ENCODE assay signal across 17 cellular contexts in genomic region chr6:124099520-124099919, GRCh38.
DNase-seq lines count a peak whose midpoint lies in the region; ATAC-seq, FAIRE-seq and TF ChIP-seq lines count a peak whose summit lies in the region.
"Had no signal": no experiment of that assay in that cellular context is flagged by ENCODE, and none has a peak within 500 bp of the region (broad histone marks: within the 10 kb centered on the region; RNA-seq: fewer than 3 reads in every experiment).

No MANE protein-coding gene starts in this region.

- H3K4ac ChIP-seq in H1 (replicated peaks; ENCODE audit: insufficient read length, low read depth, low read length) (no peak overlapping the region), mesendoderm (ENCODE audit: low read depth, low read length) (no peak overlapping the region)

- H4K5ac ChIP-seq in H1 (ENCODE audit: insufficient read length, low read depth, low read length) = no peak overlapping the region
- no peak overlapping the region for H4K5ac ChIP-seq in mesendoderm (ENCODE audit: low read length)

- H3K4me1 ChIP-seq in NT2/D1 (ENCODE audit: insufficient read depth, insufficient read length) = no peaks in the 10 kb centered on the region
- H3K4me1 ChIP-seq in H1 (replicated peaks in 1 of 4; ENCODE audit: control insufficient read depth in 3 of 4, insufficient read depth in 4 of 4, low read length in 3 of 4) = no peaks in the 10 kb centered on the region
- no peaks in the 10 kb centered on the region for H3K4me1 ChIP-seq in mesendoderm (ENCODE audit: control insufficient read depth, low read depth, low read length)

- TF ChIP-seq CTCF in H1 (IDR thresholded peaks at IDR 0.05; ENCODE audit: control extremely low read depth in 1 of 3, insufficient read depth in 1 of 3, low read depth in 1 of 3, low read length in 3 of 3) (no peak), chondrocyte (IDR thresholded peaks at IDR 0.05) (no peak)

- H3K18ac ChIP-seq in H1 (ENCODE audit: extremely low read depth, low read length) (no peak overlapping the region), mesendoderm (ENCODE audit: low read length) (no peak overlapping the region)

- H3K23ac ChIP-seq in H1 (ENCODE audit: insufficient read length) = no peak overlapping the region
- H3K23ac ChIP-seq in mesendoderm (ENCODE audit: low read length) = no peak overlapping the region

- CTCF ChIA-PET in H1 (lab: Charles Lee; ENCODE audit: partially characterized antibody) = interaction anchor here (0.6 kb wide), 1 partner anchor 96 kb away, joined by 3 read pairs; no protein-coding TSS in a partner anchor

- no peak overlapping the region for H2BK20ac ChIP-seq in H1 (ENCODE audit: low read length)

- H3K36me3 ChIP-seq in NT2/D1 (ENCODE audit: insufficient read depth, insufficient read length, low read length) (no peaks in the 10 kb centered on the region), H1 (ENCODE audit: control insufficient read depth in 2 of 4, insufficient read depth in 4 of 4, low read length in 3 of 4) (no peaks in the 10 kb centered on the region), mesendoderm (ENCODE audit: control insufficient read depth, insufficient read depth, low read length) (no peaks in the 10 kb centered on the region)

- H2BK120ac ChIP-seq in H1 (replicated peaks; ENCODE audit: low read depth, low read length) (no peak overlapping the region), mesendoderm (ENCODE audit: low read depth, low read length) (no peak overlapping the region)

- H2BK5ac ChIP-seq in H1 (ENCODE audit: low read depth, low read length) (no peak overlapping the region), mesendoderm (ENCODE audit: low read length) (no peak overlapping the region)

- no peaks in the 10 kb centered on the region for H3K27me3 ChIP-seq in NT2/D1 (ENCODE audit: insufficient read depth, insufficient read length)
- H3K27me3 ChIP-seq in H1 (replicated peaks in 1 of 4; ENCODE audit: control insufficient read depth in 3 of 4, extremely low read depth in 1 of 4, insufficient read depth in 3 of 4, low read length in 3 of 4) = no peaks in the 10 kb centered on the region
- no peaks in the 10 kb centered on the region for H3K27me3 ChIP-seq in mesendoderm (ENCODE audit: insufficient read depth, low read length, poor library complexity)

- H3K79me1 ChIP-seq in H1 (ENCODE audit: low read depth, low read length) = no peaks in the 10 kb centered on the region
- no peaks in the 10 kb centered on the region for H3K79me1 ChIP-seq in mesendoderm (ENCODE audit: low read length)

- no peak overlapping the region for H2AK5ac ChIP-seq in H1 (ENCODE audit: low read depth, low read length)
- no peak overlapping the region for H2AK5ac ChIP-seq in mesendoderm (ENCODE audit: low read length)

- H3K9me3 Mint-ChIP-seq in chondrocyte (ENCODE audit: low read depth) = no peaks in the 10 kb centered on the region

- no peak overlapping the region for H3K4me2 ChIP-seq in H1 (ENCODE audit: insufficient read depth in 1 of 2, low read depth in 2 of 2, low read length in 2 of 2)
- H3K4me2 ChIP-seq in mesendoderm (ENCODE audit: low read length) = no peak overlapping the region

- peaks cover 3% of the 10 kb centered on the region for H3K27me3 Mint-ChIP-seq in chondrocyte (ENCODE audit: low read depth)
- H3K27me3 Mint-ChIP-seq: B cell; CD4-positive, alpha-beta T cell; IgD-negative memory B cell had no signal

- no peak overlapping the region for H3K4me3 ChIP-seq in NT2/D1 (ENCODE audit: insufficient read length, low read depth)
- no peak overlapping the region for H3K4me3 ChIP-seq in H1 (ENCODE audit: extremely low read depth in 1 of 4, insufficient read depth in 2 of 4, low read depth in 3 of 4, low read length in 4 of 4)
- H3K4me3 ChIP-seq in mesendoderm (ENCODE audit: low read length) = no peak overlapping the region

- H3K14ac ChIP-seq in H1 (ENCODE audit: insufficient read length) = no peak overlapping the region

- no peak overlapping the region for H3K27ac ChIP-seq in H1 (ENCODE audit: low read depth, low read length)
- H3K27ac ChIP-seq in mesendoderm (ENCODE audit: low read depth, low read length) = no peak overlapping the region

- 62% methylated on average over 1 of the region's 1 CpG; no CpG with 5 or more reads in 1 of the 2 experiments for WGBS in H1 (ENCODE audit: extremely low coverage in 1 of 2, insufficient coverage in 1 of 2, insufficient read length in 1 of 2, insufficient replicate concordance in 2 of 2, low coverage in 1 of 2, low lambda C conversion rate in 2 of 2, missing lambda C conversion rate in 1 of 2), 2 experiments
- no CpG with 5 or more reads among the region's 1 CpG for WGBS in mesendoderm (ENCODE audit: extremely low coverage, insufficient coverage, low lambda C conversion rate)

- DNase-seq in NT2/D1 (ENCODE audit: low read depth, low spot score) = peak; percentile 8
- DNase-seq in H1 (ENCODE audit: low read depth in 1 of 2, low spot score in 2 of 2) = no peak
- DNase-seq in mesendoderm = peak; percentile 27
- no peak for DNase-seq in chondrocyte (ENCODE audit: low spot score)
- DNase-seq: C1 segment of cervical spinal cord; Calu3; CD4-positive, alpha-beta T cell; DMS79 had no signal

- H4K8ac ChIP-seq in H1 (ENCODE audit: extremely low read depth, insufficient read depth, low read length) = no peak overlapping the region
- no peak overlapping the region for H4K8ac ChIP-seq in mesendoderm (ENCODE audit: low read depth, low read length)

- no peaks in the 10 kb centered on the region for H3K79me2 ChIP-seq in H1 (ENCODE audit: control insufficient read depth in 1 of 2, insufficient read depth in 2 of 2, low read length in 2 of 2)
- no peaks in the 10 kb centered on the region for H3K79me2 ChIP-seq in mesendoderm (ENCODE audit: control insufficient read depth, insufficient read depth, low read length)

- no peaks in the 10 kb centered on the region for H3K4me1 Mint-ChIP-seq in chondrocyte (ENCODE audit: low read depth)
- H3K4me1 Mint-ChIP-seq: B cell, IgD-negative memory B cell had no signal

- peak; percentile 62 for FAIRE-seq in H1 (lab: Jason Lieb, UNC)
- FAIRE-seq: A204.1, G401.6, GM12891 had no signal

- no peaks in the 10 kb centered on the region for H3K36me3 Mint-ChIP-seq in chondrocyte (ENCODE audit: low read depth)
- H3K36me3 Mint-ChIP-seq: IgD-negative memory B cell had no signal

- H3K9ac ChIP-seq in NT2/D1 (ENCODE audit: insufficient read length, low read depth) (no peak overlapping the region), H1 (replicated peaks in 1 of 4; ENCODE audit: extremely low read depth in 1 of 4, low read depth in 3 of 4, low read length in 3 of 4) (no peak overlapping the region), mesendoderm (ENCODE audit: low read length) (no peak overlapping the region)

- H2BK15ac ChIP-seq in H1 (ENCODE audit: low read length) = no peak overlapping the region
- no peak overlapping the region for H2BK15ac ChIP-seq in mesendoderm (replicated peaks; ENCODE audit: low read depth)

- no peak overlapping the region for H3K27ac Mint-ChIP-seq in chondrocyte (ENCODE audit: unreplicated experiment)
- H3K27ac Mint-ChIP-seq: B cell; CD4-positive, alpha-beta T cell; IgD-negative memory B cell had no signal

- H3K56ac ChIP-seq in H1 (replicated peaks; ENCODE audit: insufficient read length, low read depth, low read length) (no peak overlapping the region), mesendoderm (ENCODE audit: low read length) (no peak overlapping the region)

- no peak for TF ChIP-seq POLR2A in H1 (IDR thresholded peaks at IDR 0.05; ENCODE audit: control extremely low read depth in 1 of 2, low read depth in 2 of 2, low read length in 2 of 2)

- no peak overlapping the region for H2BK12ac ChIP-seq in H1 (ENCODE audit: low read depth, low read length)

- H3K9me3 ChIP-seq in NT2/D1 (ENCODE audit: insufficient read depth, low read length) (no peaks in the 10 kb centered on the region), H1 (ENCODE audit: insufficient read depth in 2 of 2, low read depth in 1 of 2, low read length in 1 of 2) (no peaks in the 10 kb centered on the region)

- TF ChIP-seq RAD21 in H1 (IDR thresholded peaks at IDR 0.05 in 1 of 2, conservative IDR thresholded peaks at IDR 0.05 in 1 of 2; ENCODE audit: low read depth in 2 of 2, low read length in 2 of 2) = no peak

- ATAC-seq in HG02763 (IDR thresholded peaks at IDR 0.05; ENCODE audit: unreplicated experiment) = no peak
- no peak for ATAC-seq in HG03378 (IDR thresholded peaks at IDR 0.05; ENCODE audit: unreplicated experiment)
- ATAC-seq in HG03439 (IDR thresholded peaks at IDR 0.05; ENCODE audit: unreplicated experiment) = no peak
- ATAC-seq: HCT116 had no signal

- TF ChIP-seq EP300 in H1 (IDR thresholded peaks at IDR 0.05; ENCODE audit: borderline replicate concordance in 1 of 2, low read depth in 2 of 2, low read length in 2 of 2) = no peak

- H4K91ac ChIP-seq in H1 (replicated peaks; ENCODE audit: insufficient read length, low read length) = no peak overlapping the region

- H3K23me2 ChIP-seq in H1 (ENCODE audit: low read depth, low read length) = no peaks in the 10 kb centered on the region

- no peak overlapping the region for H3K4me3 Mint-ChIP-seq in chondrocyte (ENCODE audit: unreplicated experiment)
- H3K4me3 Mint-ChIP-seq: B cell; CD4-positive, alpha-beta T cell; IgD-negative memory B cell had no signal

- POLR2A ChIA-PET in H1 (lab: Charles Lee; ENCODE audit: partially characterized antibody) = no interaction called here

- H2AFZ ChIP-seq in H1 (ENCODE audit: low read length) = no peak overlapping the region

- no peaks in the 10 kb centered on the region for H4K20me1 ChIP-seq in H1 (replicated peaks in 1 of 2; ENCODE audit: control insufficient read depth in 1 of 2, insufficient read depth in 2 of 2, low read length in 2 of 2)

TF ChIP-seq in H1, 55 proteins besides CTCF, POLR2A, EP300 and RAD21:
- TF ChIP-seq TEAD4 (IDR thresholded peaks at IDR 0.05; ENCODE audit: low read depth, low read length) (peak; percentile 92), SP2 (IDR thresholded peaks at IDR 0.05; ENCODE audit: low read length) (no peak)
TF ChIP-seq in H1: peak in this region for 1.

Comparison
In these comparisons a context has a peak if more than half of its experiments do, and no peak if none do; other contexts are left out.
1. DNase-seq: peak in NT2/D1 (single experiment) and mesendoderm (single experiment); none in H1 (0 of 2) and chondrocyte (single experiment).